In genomic region chr17:35809855-35810461, GRCh38 we compare ENCODE assay signal across 8 cellular contexts. TPM values are rescaled to one million over a fixed set of nuclear protein-coding genes. Genes with fewer than 3 reads are reported as not detected.
DNase-seq lines count a peak whose midpoint lies in the region; TF ChIP-seq lines count a peak whose summit lies in the region.

No MANE protein-coding gene starts in this region.

- peaks cover 52 to 61% (median 56%) of the 10 kb centered on the region in 3 donors for H3K4me1 Mint-ChIP-seq in CD8-positive, alpha-beta memory T cell
- peaks cover 60% of the 10 kb centered on the region for H3K4me1 Mint-ChIP-seq in brain

- H3K4me3 Mint-ChIP-seq in CD8-positive, alpha-beta memory T cell: peak overlapping the region; percentile 90 to 99 (median 97)
- H3K4me3 Mint-ChIP-seq in brain: peak overlapping the region; percentile 90 to 98 (median 96)

- no peaks in the 10 kb centered on the region for H3K9me3 Mint-ChIP-seq in CD8-positive, alpha-beta memory T cell
- H3K9me3 Mint-ChIP-seq in brain: no peaks in the 10 kb centered on the region

- H3K27ac ChIP-seq in CD8-positive, alpha-beta memory T cell (ENCODE audit: low read depth, low read length): peak overlapping the region; percentile 83
- H3K27ac ChIP-seq in HUES6 (ENCODE audit: low read depth, low read length) (peak overlapping the region; percentile 91), urinary bladder (ENCODE audit: low read depth) (peak overlapping the region; percentile 98)

- no peaks in the 10 kb centered on the region for H3K27me3 Mint-ChIP-seq in CD8-positive, alpha-beta memory T cell
- peaks cover 21% of the 10 kb centered on the region for H3K27me3 Mint-ChIP-seq in brain

- WGBS in urinary bladder: under 1% methylated on average over 24 of the region's 24 CpGs

- no peaks in the 10 kb centered on the region for H3K9me3 ChIP-seq in CD8-positive, alpha-beta memory T cell (ENCODE audit: low read length)
- no peaks in the 10 kb centered on the region for H3K9me3 ChIP-seq in HUES6 (ENCODE audit: control insufficient read depth, insufficient read depth, low read depth, low read length)

- CTCF ChIA-PET in CD8-positive, alpha-beta memory T cell (lab: Charles Lee): interaction anchor here (0.9 to 11.5 kb wide), 12 partner anchors 13 to 725 kb away, joined by 3 to 250 read pairs (median 3); partner anchors contain the start of genes AP2B1, C17orf50, CCL5 and PIGW

- H3K36me3 ChIP-seq in CD8-positive, alpha-beta memory T cell (ENCODE audit: insufficient read depth, low read length): no peaks in the 10 kb centered on the region
- H3K36me3 ChIP-seq in HUES6 (ENCODE audit: control insufficient read depth, insufficient read depth, low read length) (peaks cover 13% of the 10 kb centered on the region; the same call in 1 of the 2 replicates), urinary bladder (ENCODE audit: insufficient read depth) (no peaks in the 10 kb centered on the region)

- no peaks in the 10 kb centered on the region for H3K27me3 ChIP-seq in CD8-positive, alpha-beta memory T cell (ENCODE audit: insufficient read depth, low read length, poor library complexity, severe bottlenecking)
- no peaks in the 10 kb centered on the region for H3K27me3 ChIP-seq in HUES6 (ENCODE audit: control insufficient read depth, insufficient read depth, low read length)

- peaks cover 45% of the 10 kb centered on the region for H3K4me1 ChIP-seq in CD8-positive, alpha-beta memory T cell (ENCODE audit: insufficient read depth, low read length)
- H3K4me1 ChIP-seq in HUES6 (ENCODE audit: control insufficient read depth, insufficient read depth, low read length): peaks cover 23% of the 10 kb centered on the region
- H3K4me1 ChIP-seq in urinary bladder (ENCODE audit: insufficient read depth): no peaks in the 10 kb centered on the region

- peaks cover 0 to 29% (median 0%) of the 10 kb centered on the region in 3 donors for H3K36me3 Mint-ChIP-seq in CD8-positive, alpha-beta memory T cell
- H3K36me3 Mint-ChIP-seq in brain: peaks cover 17% of the 10 kb centered on the region

- POLR2A ChIA-PET in CD8-positive, alpha-beta memory T cell (lab: Charles Lee): interaction anchor here (0.8 to 3.4 kb wide), 5 partner anchors 15 to 232 kb away, joined by 3 to 66 read pairs (median 5); partner anchors contain the start of genes MMP28 and PEX12

- no peak for TF ChIP-seq CTCF in brain (conservative IDR thresholded peaks at IDR 0.05)
- TF ChIP-seq CTCF in GM10266 (IDR thresholded peaks at IDR 0.05; ENCODE audit: control insufficient read depth, insufficient read depth, low read depth, missing control alignments): no peak

- H3K9ac ChIP-seq in HUES6 (ENCODE audit: low read length): peak overlapping the region; percentile 95

- peak in 1 of 5 donors; percentile 7 for DNase-seq in CD8-positive, alpha-beta memory T cell
- peak; percentile 38 to 54 for DNase-seq in lung microvascular endothelial cell (ENCODE audit: low read depth in 2 of 2)
- no peak for DNase-seq in GM10266 (ENCODE audit: extremely low spot score)
- DNase-seq in activated gamma-delta T cell (lab: John Stamatoyannopoulos, UW): no peak
- no peak for DNase-seq in NCI-H526 treated with DMSO at 0.1 percent for 48 hours (lab: John Stamatoyannopoulos, UW)

- peak overlapping the region; percentile 90 to 99 (median 97) for H3K27ac Mint-ChIP-seq in CD8-positive, alpha-beta memory T cell
- H3K27ac Mint-ChIP-seq in brain: peak overlapping the region; percentile 100

- H3K4me3 ChIP-seq in CD8-positive, alpha-beta memory T cell (ENCODE audit: low read length): peak overlapping the region; percentile 83
- H3K4me3 ChIP-seq in HUES6 (ENCODE audit: low read depth, low read length): peak overlapping the region; percentile 97
- peak overlapping the region; percentile 65 for H3K4me3 ChIP-seq in urinary bladder (ENCODE audit: low read depth, low read length)

RNA-seq across cellular contexts. Expression of gene TAF15, which starts 0.7 kb away (rescaled TPM):
- total RNA-seq in CD8-positive, alpha-beta memory T cell: 100 to 1,000 TPM; 274 to 291 TPM
- polyA plus RNA-seq in CD8-positive, alpha-beta memory T cell: 21.5 TPM
- polyA plus RNA-seq in brain (ENCODE audit: insufficient read depth, low read depth, low replicate concordance): 160 TPM
- total RNA-seq in lung microvascular endothelial cell: 54.5 and 65.7 TPM in 2 replicates
- 129 TPM for total RNA-seq in urinary bladder
- 134 TPM for polyA plus RNA-seq in urinary bladder

RNA-seq across cellular contexts. Expression of gene MMP28, which starts 14.5 kb away (rescaled TPM):
- not detected for total RNA-seq in CD8-positive, alpha-beta memory T cell
- polyA plus RNA-seq in CD8-positive, alpha-beta memory T cell: not detected
- polyA plus RNA-seq in brain (ENCODE audit: insufficient read depth, low read depth, low replicate concordance) (8.9 TPM), urinary bladder (48.6 TPM)
- total RNA-seq in lung microvascular endothelial cell (0.40 and 0.87 TPM in 2 replicates), urinary bladder (13.2 TPM)

RNA-seq across cellular contexts. Expression of gene C17orf50, which starts 49.3 kb away (rescaled TPM):
- total RNA-seq in CD8-positive, alpha-beta memory T cell: not detected
- polyA plus RNA-seq in CD8-positive, alpha-beta memory T cell: not detected
- polyA plus RNA-seq in brain (ENCODE audit: insufficient read depth, low read depth, low replicate concordance) (0.68 TPM), urinary bladder (not detected)
- total RNA-seq in lung microvascular endothelial cell (not detected in 2 replicates), urinary bladder (not detected)

RNA-seq across cellular contexts. Expression of gene GAS2L2, which starts 56.9 kb away (rescaled TPM):
- under 1 TPM in 1 of 2 experiments, not detected in 1; 0.07 TPM for total RNA-seq in CD8-positive, alpha-beta memory T cell
- polyA plus RNA-seq in CD8-positive, alpha-beta memory T cell: not detected
- not detected for polyA plus RNA-seq in brain (ENCODE audit: insufficient read depth, low read depth, low replicate concordance)
- under 0.01 TPM in 1 of 2 replicates, not detected in the other for total RNA-seq in lung microvascular endothelial cell
- total RNA-seq in urinary bladder: not detected
- polyA plus RNA-seq in urinary bladder: 0.09 TPM

RNA-seq across cellular contexts. Expression of gene HEATR9, which starts 58.7 kb away (rescaled TPM):
- 1 to 10 TPM; 2.3 to 2.6 TPM for total RNA-seq in CD8-positive, alpha-beta memory T cell
- polyA plus RNA-seq in CD8-positive, alpha-beta memory T cell: 0.55 TPM
- not detected for polyA plus RNA-seq in brain (ENCODE audit: insufficient read depth, low read depth, low replicate concordance)
- total RNA-seq in lung microvascular endothelial cell: not detected in 2 replicates
- total RNA-seq in urinary bladder: not detected
- polyA plus RNA-seq in urinary bladder: not detected

Comparison
In these comparisons a context has a peak if more than half of its experiments do, and no peak if none do; other contexts are left out.
1. DNase-seq: peak in lung microvascular endothelial cell (2 of 2); none in GM10266 (single experiment), activated gamma-delta T cell (single experiment) and NCI-H526 treated with DMSO at 0.1 percent for 48 hours (single experiment).
2. Peak in every context shown above with its lines, with median percentiles within 50 percentile points of each other: H3K27ac ChIP-seq and H3K4me3 ChIP-seq.